ENCODE assay signal across 21 cellular contexts in the genomic region with DNA sequence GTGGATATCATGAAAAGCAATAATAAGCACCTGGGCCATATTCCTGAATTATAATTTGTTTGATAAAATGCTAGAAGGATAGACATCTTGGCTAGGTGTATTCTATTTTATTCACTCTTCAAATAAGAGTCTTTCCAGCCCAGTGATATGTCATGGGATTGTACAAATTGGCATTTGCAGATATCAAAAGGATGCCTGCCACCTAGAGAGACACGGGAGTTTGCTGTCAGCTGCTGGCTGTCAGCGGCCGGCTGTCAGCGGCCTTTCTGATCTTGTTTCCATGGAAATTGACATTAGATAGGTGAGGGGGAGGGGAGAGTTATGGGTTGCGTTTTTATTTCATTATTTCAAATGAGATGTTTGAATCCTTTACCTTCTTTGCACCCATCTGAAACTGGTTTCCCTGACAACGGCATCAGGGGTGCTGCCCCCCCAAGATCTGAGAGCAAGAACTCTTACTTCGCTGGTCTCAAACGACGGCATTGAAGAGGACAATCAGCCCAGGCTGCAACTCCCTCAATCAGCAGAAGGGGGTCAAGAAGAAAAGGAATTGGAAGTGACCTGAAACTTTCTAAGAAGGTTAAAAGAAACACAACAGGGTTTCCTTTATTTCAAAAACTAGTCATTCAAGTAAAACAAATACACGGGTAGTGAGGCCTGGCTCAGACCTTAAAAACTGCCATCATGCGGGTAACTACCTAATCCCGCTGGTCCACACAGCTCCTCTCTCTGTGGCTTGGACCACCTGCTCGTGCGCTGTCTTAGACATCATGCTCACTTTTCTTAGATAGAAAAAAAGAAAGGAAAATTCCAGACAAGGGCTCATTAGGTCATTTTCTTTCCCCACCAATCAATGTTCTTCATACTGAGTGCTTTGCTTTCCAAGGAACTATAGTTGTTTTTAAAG.
A peak's percentile ranks its signal among the peaks of the same experiment; 100 is the strongest.
DNase-seq lines count a peak whose midpoint lies in the region; ATAC-seq, FAIRE-seq and TF ChIP-seq lines count a peak whose summit lies in the region.
"Had no signal": no experiment of that assay in that cellular context is flagged by ENCODE, and none has a peak within 500 bp of the region (broad histone marks: within the 10 kb centered on the region; RNA-seq: fewer than 3 reads in every experiment).

No MANE protein-coding gene starts in this region.

- H3K9me3 ChIP-seq in Loucy (ENCODE audit: insufficient read depth, low read depth, low read length): no peaks in the 10 kb centered on the region
- H3K9me3 ChIP-seq in H1 (ENCODE audit: insufficient read depth in 2 of 2, low read depth in 1 of 2, low read length in 1 of 2): no peaks in the 10 kb centered on the region
- no peaks in the 10 kb centered on the region for H3K9me3 ChIP-seq in neural cell (ENCODE audit: low read length)
- H3K9me3 ChIP-seq: BLaER1 treated with 17β-estradiol and CSF1 and Interleukin-3, amounts not matched to agents 10 nM and 100 nM; Peyer's patch had no signal

- H2AK5ac ChIP-seq in H1 (ENCODE audit: low read depth, low read length): no peak overlapping the region

- no peak overlapping the region for H2BK15ac ChIP-seq in H1 (ENCODE audit: low read length)

- H3K9ac ChIP-seq in Loucy (ENCODE audit: low read depth, low read length, poor library complexity, severe bottlenecking) (no peak overlapping the region), H1 (replicated peaks in 1 of 4; ENCODE audit: extremely low read depth in 1 of 4, low read depth in 3 of 4, low read length in 3 of 4) (no peak overlapping the region), neural cell (ENCODE audit: low read length) (peak overlapping the region; percentile 34)
- H3K9ac ChIP-seq: BLaER1 treated with 17β-estradiol and CSF1 and Interleukin-3, amounts not matched to agents 10 nM and 100 nM had no signal

- WGBS in H1 (ENCODE audit: extremely low coverage in 1 of 2, insufficient coverage in 1 of 2, insufficient read length in 1 of 2, insufficient replicate concordance in 2 of 2, low coverage in 1 of 2, low lambda C conversion rate in 2 of 2, missing lambda C conversion rate in 1 of 2), 2 experiments: 69% methylated on average over 14 of the region's 14 CpGs; no CpG with 5 or more reads in 1 of the 2 experiments

- no peak overlapping the region for H3K14ac ChIP-seq in H1 (ENCODE audit: insufficient read length)

- H2BK12ac ChIP-seq in H1 (ENCODE audit: low read depth, low read length): no peak overlapping the region

- POLR2A ChIA-PET in H1 (lab: Charles Lee; ENCODE audit: partially characterized antibody): interaction anchor here (0.9 kb wide), 1 partner anchor 31 kb away, joined by 3 read pairs; no protein-coding TSS in a partner anchor

- H3K4me1 ChIP-seq in Loucy (ENCODE audit: insufficient read depth, low read length, poor library complexity, severe bottlenecking) (no peaks in the 10 kb centered on the region), H1 (replicated peaks in 1 of 4; ENCODE audit: control insufficient read depth in 3 of 4, insufficient read depth in 4 of 4, low read length in 3 of 4) (peaks cover 0 to 7% (median 0%) of the 10 kb centered on the region in 4 experiments; a peak in 2 of 7 replicates)
- H3K4me1 ChIP-seq: Peyer's patch had no signal

- DNase-seq in ACHN: peak; percentile 6
- no peak for DNase-seq in H1 (ENCODE audit: low read depth in 1 of 2, low spot score in 2 of 2)
- no peak for DNase-seq in H4 (ENCODE audit: low spot score)
- no peak for DNase-seq in OCI-M2 (lab: John Stamatoyannopoulos, UW; ENCODE audit: unreplicated experiment)
- DNase-seq in SKM-1 (lab: John Stamatoyannopoulos, UW; ENCODE audit: unreplicated experiment): no peak
- DNase-seq: DMS153, KBM-7, NCI-H1436, NCI-H2029, NCI-H510A treated with DMSO at 0.1 percent for 48 hours, Peyer's patch, Right ventricle myocardium superior had no signal

- H2BK5ac ChIP-seq in H1 (ENCODE audit: low read depth, low read length): no peak overlapping the region

- TF ChIP-seq POLR2A in H1 (IDR thresholded peaks at IDR 0.05; ENCODE audit: control extremely low read depth in 1 of 2, low read depth in 2 of 2, low read length in 2 of 2): no peak

- H3K4me2 ChIP-seq in Loucy (ENCODE audit: low read depth, low read length, poor library complexity, severe bottlenecking): no peak overlapping the region
- no peak overlapping the region for H3K4me2 ChIP-seq in H1 (ENCODE audit: insufficient read depth in 1 of 2, low read depth in 2 of 2, low read length in 2 of 2)
- peak overlapping the region; percentile 32 for H3K4me2 ChIP-seq in neural cell (ENCODE audit: low read length)
- H3K4me2 ChIP-seq: BLaER1 treated with 17β-estradiol and CSF1 and Interleukin-3, amounts not matched to agents 10 nM and 100 nM had no signal

- H3F3A ChIP-seq in Loucy (ENCODE audit: low read depth) (no peaks in the 10 kb centered on the region), neural cell (ENCODE audit: insufficient read depth, low read length, poor library complexity, severe bottlenecking) (peaks cover 4% of the 10 kb centered on the region)

- TF ChIP-seq RAD21 in H1 (IDR thresholded peaks at IDR 0.05 in 1 of 2, conservative IDR thresholded peaks at IDR 0.05 in 1 of 2; ENCODE audit: low read depth in 2 of 2, low read length in 2 of 2) (peak; percentile 51 to 57), neural cell (conservative IDR thresholded peaks at IDR 0.05) (peak; percentile 54)

- FAIRE-seq in H1 (lab: Jason Lieb, UNC): peak; percentile 60
- FAIRE-seq: A204.1, GM12892, GM19239 had no signal

- H3K9me2 ChIP-seq in Loucy (replicated peaks; ENCODE audit: low read depth, low read length): no peaks in the 10 kb centered on the region
- H3K9me2 ChIP-seq in neural cell (ENCODE audit: insufficient read depth, low read length): no peaks in the 10 kb centered on the region

- H3K4me3 ChIP-seq in Loucy (ENCODE audit: low read length, poor library complexity, severe bottlenecking) (no peak overlapping the region), H1 (ENCODE audit: extremely low read depth in 1 of 4, insufficient read depth in 2 of 4, low read depth in 3 of 4, low read length in 4 of 4) (no peak overlapping the region), neural cell (ENCODE audit: low read length) (peak overlapping the region; percentile 48)
- H3K4me3 ChIP-seq: BLaER1 treated with 17β-estradiol and CSF1 and Interleukin-3, amounts not matched to agents 10 nM and 100 nM; Peyer's patch had no signal

- H4K8ac ChIP-seq in H1 (ENCODE audit: extremely low read depth, insufficient read depth, low read length): no peak overlapping the region

- H4K20me1 ChIP-seq in Loucy (ENCODE audit: insufficient read depth, low read length, poor library complexity, severe bottlenecking) (no peaks in the 10 kb centered on the region), H1 (replicated peaks in 1 of 2; ENCODE audit: control insufficient read depth in 1 of 2, insufficient read depth in 2 of 2, low read length in 2 of 2) (no peaks in the 10 kb centered on the region), neural cell (ENCODE audit: insufficient read depth) (no peaks in the 10 kb centered on the region)
- H4K20me1 ChIP-seq: BLaER1 treated with 17β-estradiol and CSF1 and Interleukin-3, amounts not matched to agents 10 nM and 100 nM had no signal

- ATAC-seq in GM18517 (IDR thresholded peaks at IDR 0.05; ENCODE audit: unreplicated experiment): no peak
- ATAC-seq: HCT116, SK-N-SH treated with all-trans-retinoic acid at 6 μM for 48 hours had no signal

- H3K27me3 ChIP-seq in Loucy (ENCODE audit: insufficient read depth, low read length, poor library complexity, severe bottlenecking) (no peaks in the 10 kb centered on the region), H1 (replicated peaks in 1 of 4; ENCODE audit: control insufficient read depth in 3 of 4, extremely low read depth in 1 of 4, insufficient read depth in 3 of 4, low read length in 3 of 4) (no peaks in the 10 kb centered on the region), neural cell (ENCODE audit: insufficient read depth, low read depth, low read length) (no peaks in the 10 kb centered on the region)
- H3K27me3 ChIP-seq: BLaER1 treated with 17β-estradiol and CSF1 and Interleukin-3, amounts not matched to agents 10 nM and 100 nM; Peyer's patch had no signal

- no peak overlapping the region for H2BK120ac ChIP-seq in H1 (replicated peaks; ENCODE audit: low read depth, low read length)

- H3K27ac ChIP-seq in H1 (ENCODE audit: low read depth, low read length) (no peak overlapping the region), neural cell (ENCODE audit: low read length) (peak overlapping the region; percentile 87)
- H3K27ac ChIP-seq: BLaER1 treated with 17β-estradiol and CSF1 and Interleukin-3, amounts not matched to agents 10 nM and 100 nM; Peyer's patch had no signal

- 0 out of 2 replicates have a peak, but pooled peaks cover 2% of the 10 kb centered on the region for H3K23me2 ChIP-seq in H1 (ENCODE audit: low read depth, low read length)

- no peak overlapping the region for H4K5ac ChIP-seq in H1 (ENCODE audit: insufficient read length, low read depth, low read length)

- CTCF ChIA-PET in H1 (lab: Charles Lee; ENCODE audit: partially characterized antibody): interaction anchor here (0.6 to 1.0 kb wide), 3 partner anchors 15 to 784 kb away, joined by 3 to 4 read pairs (median 3); no protein-coding TSS in a partner anchor

- H3K18ac ChIP-seq in H1 (ENCODE audit: extremely low read depth, low read length): no peak overlapping the region

- no peak overlapping the region for H3K4ac ChIP-seq in H1 (replicated peaks; ENCODE audit: insufficient read length, low read depth, low read length)

- TF ChIP-seq EP300 in H1 (IDR thresholded peaks at IDR 0.05; ENCODE audit: borderline replicate concordance in 1 of 2, low read depth in 2 of 2, low read length in 2 of 2) (no peak), neural cell (conservative IDR thresholded peaks at IDR 0.05; ENCODE audit: poor library complexity, severe bottlenecking) (peak; percentile 93)

- H2BK20ac ChIP-seq in H1 (ENCODE audit: low read length): no peak overlapping the region

- H3K36me3 ChIP-seq in Loucy (ENCODE audit: insufficient read depth, low read length) (no peaks in the 10 kb centered on the region), H1 (ENCODE audit: control insufficient read depth in 2 of 4, insufficient read depth in 4 of 4, low read length in 3 of 4) (no peaks in the 10 kb centered on the region; a peak in 1 of 8 replicates), neural cell (ENCODE audit: insufficient read depth, low read length) (no peaks in the 10 kb centered on the region)
- H3K36me3 ChIP-seq: BLaER1 treated with 17β-estradiol and CSF1 and Interleukin-3, amounts not matched to agents 10 nM and 100 nM; Peyer's patch had no signal

- H3K79me2 ChIP-seq in Loucy (ENCODE audit: insufficient read depth, low read length) (no peaks in the 10 kb centered on the region), H1 (ENCODE audit: control insufficient read depth in 1 of 2, insufficient read depth in 2 of 2, low read length in 2 of 2) (no peaks in the 10 kb centered on the region), neural cell (replicated peaks; ENCODE audit: insufficient read depth, low read length) (no peaks in the 10 kb centered on the region)

- 0 out of 2 replicates have a peak, but pooled peaks have one; percentile 1 for TF ChIP-seq CTCF in Loucy (conservative IDR thresholded peaks at IDR 0.05; ENCODE audit: low read length)
- TF ChIP-seq CTCF in H1 (IDR thresholded peaks at IDR 0.05; ENCODE audit: control extremely low read depth in 1 of 3, insufficient read depth in 1 of 3, low read depth in 1 of 3, low read length in 3 of 3): peak; percentile 2 to 39 (median 37)
- peak; percentile 51 for TF ChIP-seq CTCF in neural cell (IDR thresholded peaks at IDR 0.05; ENCODE audit: poor library complexity, severe bottlenecking)

- H3K56ac ChIP-seq in H1 (replicated peaks; ENCODE audit: insufficient read length, low read depth, low read length): no peak overlapping the region

- no peak overlapping the region for H3K23ac ChIP-seq in H1 (ENCODE audit: insufficient read length)

- in situ Hi-C loops in ACHN (cut with HindIII; ENCODE audit: low pct_ligation_motif_present, low pct_unique_long_range_greater_than_20kb, low sequenced_read_pairs): no loop called here

- H4K91ac ChIP-seq in H1 (replicated peaks; ENCODE audit: insufficient read length, low read length): no peak overlapping the region

- H2AFZ ChIP-seq in Loucy (ENCODE audit: low read length): no peak overlapping the region
- H2AFZ ChIP-seq in H1 (ENCODE audit: low read length): no peak overlapping the region
- H2AFZ ChIP-seq in neural cell (ENCODE audit: low read depth, low read length): no peak overlapping the region

- no peaks in the 10 kb centered on the region for H3K79me1 ChIP-seq in H1 (ENCODE audit: low read depth, low read length)

Comparison
In these comparisons a context has a peak if more than half of its experiments do, and no peak if none do; other contexts are left out.
1. CTCF ChIP-seq: peak in every context shown above with its lines; median percentile 51 in neural cell; 37 in H1; 1 in Loucy.